17 cellular contexts compared by ENCODE assay signal in the genomic region with DNA sequence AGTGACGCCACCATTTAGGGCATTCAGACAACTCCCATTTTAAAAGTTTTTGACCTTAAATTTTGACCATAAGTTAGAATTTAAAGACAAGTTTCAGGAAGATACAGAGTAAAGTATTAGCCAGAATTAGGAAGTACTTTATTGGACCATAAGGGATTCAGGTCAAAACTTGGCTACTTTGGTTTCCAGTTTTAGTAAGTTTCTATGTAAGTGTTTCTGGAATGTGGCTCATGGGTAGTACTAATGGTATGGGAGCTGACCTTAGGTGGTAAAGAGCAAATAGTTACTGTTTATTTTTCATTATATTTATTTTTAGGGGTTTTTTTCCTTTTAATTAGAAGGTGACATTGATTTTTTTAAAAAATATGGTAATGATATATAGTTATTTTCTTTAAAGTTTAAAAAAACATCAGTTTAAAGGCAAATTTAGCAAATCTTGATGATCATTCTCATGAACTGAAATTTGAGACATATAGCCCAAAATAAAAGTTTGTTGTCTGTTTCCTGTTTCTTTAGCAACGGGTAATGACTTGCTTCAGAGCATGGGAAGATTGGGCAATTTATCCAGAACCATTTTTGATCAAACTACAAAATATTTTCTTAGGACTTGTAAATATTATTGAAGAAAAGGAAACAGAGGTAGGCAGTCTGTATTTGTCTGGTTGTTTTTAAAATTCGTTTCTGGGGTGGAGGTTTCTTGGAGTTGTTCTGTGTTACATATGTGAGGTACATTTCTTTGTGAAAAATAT. TPM values are rescaled to one million over a fixed set of nuclear protein-coding genes. Genes with fewer than 3 reads are reported as not detected.
A peak's percentile ranks its signal among the peaks of the same experiment; 100 is the strongest.
DNase-seq lines count a peak whose midpoint lies in the region; ATAC-seq, FAIRE-seq and TF ChIP-seq lines count a peak whose summit lies in the region.
"Had no signal": no experiment of that assay in that cellular context is flagged by ENCODE, and none has a peak within 500 bp of the region (broad histone marks: within the 10 kb centered on the region; RNA-seq: fewer than 3 reads in every experiment).

No MANE protein-coding gene starts in this region.

- CTCF ChIA-PET in activated CD8-positive, alpha-beta T cell treated with anti-CD3 and anti-CD28 coated beads for 36 hours (lab: Charles Lee): interaction anchor here (0.6 kb wide), 1 partner anchor 30 kb away, joined by 3 read pairs; no protein-coding TSS in a partner anchor
- CTCF ChIA-PET in activated CD8-positive, alpha-beta T cell treated with anti-CD3 and anti-CD28 coated beads, Interleukin-2, amount 10 ng/mL, durations not matched to agents 7 days and 5 days (lab: Charles Lee): no interaction called here

- TF ChIP-seq EP300 in sigmoid colon (IDR thresholded peaks at IDR 0.05): no peak

- H3K4me1 ChIP-seq in sigmoid colon: no peaks in the 10 kb centered on the region
- H3K4me1 ChIP-seq: foreskin keratinocyte, SJCRH30 had no signal

- no peak for TF ChIP-seq POLR2A in sigmoid colon (IDR thresholded peaks at IDR 0.05)

- no peaks in the 10 kb centered on the region for H3K9me3 Mint-ChIP-seq in activated CD8-positive, alpha-beta T cell treated with anti-CD3 and anti-CD28 coated beads for 36 hours
- no peaks in the 10 kb centered on the region for H3K9me3 Mint-ChIP-seq in activated CD8-positive, alpha-beta T cell treated with anti-CD3 and anti-CD28 coated beads, Interleukin-2, amount 10 ng/mL, durations not matched to agents 7 days and 5 days (ENCODE audit: insufficient read depth)
- H3K9me3 Mint-ChIP-seq: dendritic cell treated with granulocyte-macrophage colony-stimulating factor and Interleukin-4, amounts not matched to agents 40 ng/mL and 50 ng/mL, for 4 days; type B pancreatic cell had no signal

- H3K27me3 Mint-ChIP-seq in activated CD8-positive, alpha-beta T cell treated with anti-CD3 and anti-CD28 coated beads for 36 hours: no peaks in the 10 kb centered on the region
- H3K27me3 Mint-ChIP-seq in activated CD8-positive, alpha-beta T cell treated with anti-CD3 and anti-CD28 coated beads, Interleukin-2, amount 10 ng/mL, durations not matched to agents 7 days and 5 days (ENCODE audit: low read depth): no peaks in the 10 kb centered on the region
- H3K27me3 Mint-ChIP-seq: dendritic cell treated with granulocyte-macrophage colony-stimulating factor and Interleukin-4, amounts not matched to agents 40 ng/mL and 50 ng/mL, for 4 days; progenitor cell of endocrine pancreas; type B pancreatic cell had no signal

- H3K27ac Mint-ChIP-seq in activated CD8-positive, alpha-beta T cell treated with anti-CD3 and anti-CD28 coated beads for 36 hours: peak overlapping the region; percentile 29
- H3K27ac Mint-ChIP-seq in activated CD8-positive, alpha-beta T cell treated with anti-CD3 and anti-CD28 coated beads, Interleukin-2, amount 10 ng/mL, durations not matched to agents 7 days and 5 days: no peak overlapping the region
- H3K27ac Mint-ChIP-seq: dendritic cell treated with granulocyte-macrophage colony-stimulating factor and Interleukin-4, amounts not matched to agents 40 ng/mL and 50 ng/mL, for 4 days; progenitor cell of endocrine pancreas had no signal

- H3K4me1 Mint-ChIP-seq in activated CD8-positive, alpha-beta T cell treated with anti-CD3 and anti-CD28 coated beads for 36 hours (ENCODE audit: low read depth): peaks cover 12% of the 10 kb centered on the region
- peaks cover 11% of the 10 kb centered on the region for H3K4me1 Mint-ChIP-seq in activated CD8-positive, alpha-beta T cell treated with anti-CD3 and anti-CD28 coated beads, Interleukin-2, amount 10 ng/mL, durations not matched to agents 7 days and 5 days (ENCODE audit: low read depth)

- no peaks in the 10 kb centered on the region for H3K27me3 ChIP-seq in sigmoid colon
- H3K27me3 ChIP-seq: foreskin keratinocyte, SJCRH30 had no signal

- no peak for TF ChIP-seq CTCF in activated CD8-positive, alpha-beta T cell treated with anti-CD3 and anti-CD28 coated beads for 36 hours (IDR thresholded peaks at IDR 0.05)
- TF ChIP-seq CTCF in sigmoid colon (IDR thresholded peaks at IDR 0.05): no peak

- H3K9me3 ChIP-seq in sigmoid colon: no peaks in the 10 kb centered on the region
- H3K9me3 ChIP-seq: SJCRH30 had no signal

- intact Hi-C loops in activated CD8-positive, alpha-beta T cell treated with anti-CD3 and anti-CD28 coated beads for 36 hours (cut with micrococcal nuclease): no loop called here
- intact Hi-C loops in sigmoid colon (cut with DNase I): no loop called here

- POLR2A ChIA-PET in activated CD8-positive, alpha-beta T cell treated with anti-CD3 and anti-CD28 coated beads for 36 hours (lab: Charles Lee): interaction anchor here (1.4 kb wide), 1 partner anchor 85 kb away, joined by 4 read pairs; no protein-coding TSS in a partner anchor
- POLR2A ChIA-PET in activated CD8-positive, alpha-beta T cell treated with anti-CD3 and anti-CD28 coated beads, Interleukin-2, amount 10 ng/mL, durations not matched to agents 7 days and 5 days (lab: Charles Lee): no interaction called here

- FAIRE-seq in RCC 7860 (lab: Jason Lieb, UNC): no peak
- FAIRE-seq: HepG2 had no signal

- H3K36me3 ChIP-seq in sigmoid colon: peaks cover 7 to 95% (median 16%) of the 10 kb centered on the region in 4 donors

- H3K4me3 Mint-ChIP-seq in activated CD8-positive, alpha-beta T cell treated with anti-CD3 and anti-CD28 coated beads for 36 hours: no peak overlapping the region
- H3K4me3 Mint-ChIP-seq in activated CD8-positive, alpha-beta T cell treated with anti-CD3 and anti-CD28 coated beads, Interleukin-2, amount 10 ng/mL, durations not matched to agents 7 days and 5 days: no peak overlapping the region
- H3K4me3 Mint-ChIP-seq: dendritic cell treated with granulocyte-macrophage colony-stimulating factor and Interleukin-4, amounts not matched to agents 40 ng/mL and 50 ng/mL, for 4 days; type B pancreatic cell had no signal

- no peak for ATAC-seq in activated CD8-positive, alpha-beta T cell treated with anti-CD3 and anti-CD28 coated beads for 36 hours
- no peak for ATAC-seq in activated CD8-positive, alpha-beta T cell treated with anti-CD3 and anti-CD28 coated beads, Interleukin-2, amount 10 ng/mL, durations not matched to agents 7 days and 5 days
- ATAC-seq: foreskin keratinocyte, HepG2 had no signal

- no peak overlapping the region for H3K27ac ChIP-seq in sigmoid colon
- H3K27ac ChIP-seq: foreskin keratinocyte, SJCRH30 had no signal

- no peak overlapping the region for H3K4me3 ChIP-seq in sigmoid colon
- H3K4me3 ChIP-seq: SJCRH30 had no signal

- peaks cover 45% of the 10 kb centered on the region for H3K36me3 Mint-ChIP-seq in activated CD8-positive, alpha-beta T cell treated with anti-CD3 and anti-CD28 coated beads for 36 hours (ENCODE audit: low read depth)
- peaks cover 49% of the 10 kb centered on the region for H3K36me3 Mint-ChIP-seq in activated CD8-positive, alpha-beta T cell treated with anti-CD3 and anti-CD28 coated beads, Interleukin-2, amount 10 ng/mL, durations not matched to agents 7 days and 5 days (ENCODE audit: low read depth)

- no peak for DNase-seq in activated CD8-positive, alpha-beta T cell treated with anti-CD3 and anti-CD28 coated beads for 36 hours
- no peak for DNase-seq in activated CD8-positive, alpha-beta T cell treated with anti-CD3 and anti-CD28 coated beads, Interleukin-2, amount 10 ng/mL, durations not matched to agents 7 days and 5 days
- peak; percentile 33 for DNase-seq in MV-4-11 (lab: John Stamatoyannopoulos, UW)
- peak; percentile 55 for DNase-seq in dedifferentiated amniotic fluid mesenchymal stem cell (ENCODE audit: extremely low spot score)
- DNase-seq in renal cortical epithelial cell (ENCODE audit: low read depth): peak; percentile 23
- DNase-seq in sigmoid colon: no peak
- DNase-seq in RCC 7860 (ENCODE audit: low spot score): no peak
- DNase-seq in stimulated activated CD4-positive, alpha-beta T cell treated with anti-CD3 and anti-CD28 coated beads, Interleukin-4, amount 100 ng/mL, for 4 hours: no peak
- DNase-seq: ACHN, DMS79, foreskin keratinocyte, NCI-H774, SJCRH30 had no signal

- 84 to 86% methylated on average over 3 of the region's 3 CpGs for WGBS in sigmoid colon, 2 donors

RNA-seq across cellular contexts. Expression of gene U2SURP, which starts 34.3 kb away (rescaled TPM):
- 100 to 1,000 TPM; 160 to 174 TPM for total RNA-seq in activated CD8-positive, alpha-beta T cell treated with anti-CD3 and anti-CD28 coated beads for 36 hours
- total RNA-seq in activated CD8-positive, alpha-beta T cell treated with anti-CD3 and anti-CD28 coated beads, Interleukin-2, amount 10 ng/mL, durations not matched to agents 7 days and 5 days: 100 to 1,000 TPM; 123 to 124 TPM
- 59.9 and 73.6 TPM in 2 replicates for total RNA-seq in renal cortical epithelial cell
- total RNA-seq in sigmoid colon: 10 to 100 TPM; 66.8 to 79.8 (median 68.0) TPM
- 10 to 100 TPM; 11.4 to 28.2 (median 14.3) TPM for polyA plus RNA-seq in sigmoid colon

Comparison
In these comparisons a context has a peak if more than half of its experiments do, and no peak if none do; other contexts are left out.
1. DNase-seq: peak in MV-4-11 (single experiment), dedifferentiated amniotic fluid mesenchymal stem cell (single experiment) and renal cortical epithelial cell (single experiment); none in activated CD8-positive, alpha-beta T cell treated with anti-CD3 and anti-CD28 coated beads for 36 hours (single experiment), activated CD8-positive, alpha-beta T cell treated with anti-CD3 and anti-CD28 coated beads, Interleukin-2, amount 10 ng/mL, durations not matched to agents 7 days and 5 days (single experiment), sigmoid colon (single experiment), RCC 7860 (single experiment) and stimulated activated CD4-positive, alpha-beta T cell treated with anti-CD3 and anti-CD28 coated beads, Interleukin-4, amount 100 ng/mL, for 4 hours (0 of 2).